In genomic region chr14:76497550-76498484, GRCh38 we compare ENCODE assay signal across 14 cellular contexts.
DNase-seq lines count a peak whose midpoint lies in the region; ATAC-seq and TF ChIP-seq lines count a peak whose summit lies in the region.
"Had no signal": no experiment of that assay in that cellular context is flagged by ENCODE, and none has a peak within 500 bp of the region (broad histone marks: within the 10 kb centered on the region; RNA-seq: fewer than 3 reads in every experiment).

No MANE protein-coding gene starts in this region.

- no peak overlapping the region for H3K27ac Mint-ChIP-seq in activated CD8-positive, alpha-beta T cell treated with anti-CD3 and anti-CD28 coated beads for 36 hours
- no peak overlapping the region for H3K27ac Mint-ChIP-seq in activated CD8-positive, alpha-beta T cell treated with anti-CD3 and anti-CD28 coated beads, Interleukin-2, amount 10 ng/mL, durations not matched to agents 7 days and 5 days
- H3K27ac Mint-ChIP-seq in WTC11 (no peak overlapping the region), type B pancreatic cell (no peak overlapping the region)
- H3K27ac Mint-ChIP-seq: naive thymus-derived CD8-positive, alpha-beta T cell had no signal

- CTCF ChIA-PET in activated CD8-positive, alpha-beta T cell treated with anti-CD3 and anti-CD28 coated beads for 36 hours (lab: Charles Lee): no interaction called here
- CTCF ChIA-PET in activated CD8-positive, alpha-beta T cell treated with anti-CD3 and anti-CD28 coated beads, Interleukin-2, amount 10 ng/mL, durations not matched to agents 7 days and 5 days (lab: Charles Lee): no interaction called here
- CTCF ChIA-PET in WTC11 (lab: Charles Lee): interaction anchor here (0.6 to 1.9 kb wide), 12 partner anchors 9 to 447 kb away, joined by 3 to 9 read pairs (median 5); no protein-coding TSS in a partner anchor

- peak; percentile 11 for DNase-seq in activated CD8-positive, alpha-beta T cell treated with anti-CD3 and anti-CD28 coated beads for 36 hours
- no peak for DNase-seq in activated CD8-positive, alpha-beta T cell treated with anti-CD3 and anti-CD28 coated beads, Interleukin-2, amount 10 ng/mL, durations not matched to agents 7 days and 5 days
- no peak for DNase-seq in LNCaP clone FGC (ENCODE audit: low read depth)
- DNase-seq in WTC11 (ENCODE audit: low spot score): peak; percentile 37
- no peak for DNase-seq in type B pancreatic cell (ENCODE audit: extremely low spot score, unreplicated experiment)
- DNase-seq in DMS153 treated with DMSO at 0.1 percent for 48 hours (lab: John Stamatoyannopoulos, UW; ENCODE audit: unreplicated experiment): no peak
- DNase-seq in GM13976 (ENCODE audit: low spot score): no peak
- DNase-seq: activated CD8-positive, alpha-beta memory T cell treated with anti-CD3 and anti-CD28 coated beads, Interleukin-2, amount 50 U/mL, for 4 hours; amniotic stem cell; cortex of kidney; naive thymus-derived CD8-positive, alpha-beta T cell; NCI-H1105 had no signal

- POLR2A ChIA-PET in activated CD8-positive, alpha-beta T cell treated with anti-CD3 and anti-CD28 coated beads for 36 hours (lab: Charles Lee): no interaction called here
- POLR2A ChIA-PET in activated CD8-positive, alpha-beta T cell treated with anti-CD3 and anti-CD28 coated beads, Interleukin-2, amount 10 ng/mL, durations not matched to agents 7 days and 5 days (lab: Charles Lee): no interaction called here
- POLR2A ChIA-PET in WTC11 (lab: Charles Lee): no interaction called here

- no peaks in the 10 kb centered on the region for H3K4me1 Mint-ChIP-seq in activated CD8-positive, alpha-beta T cell treated with anti-CD3 and anti-CD28 coated beads for 36 hours (ENCODE audit: low read depth)
- no peaks in the 10 kb centered on the region for H3K4me1 Mint-ChIP-seq in activated CD8-positive, alpha-beta T cell treated with anti-CD3 and anti-CD28 coated beads, Interleukin-2, amount 10 ng/mL, durations not matched to agents 7 days and 5 days (ENCODE audit: low read depth)
- peaks cover 6% of the 10 kb centered on the region; the same call in 1 of the 2 replicates for H3K4me1 Mint-ChIP-seq in WTC11
- H3K4me1 Mint-ChIP-seq in type B pancreatic cell (ENCODE audit: unreplicated experiment): peaks cover 8% of the 10 kb centered on the region
- H3K4me1 Mint-ChIP-seq: naive thymus-derived CD8-positive, alpha-beta T cell had no signal

- no peaks in the 10 kb centered on the region for H3K9me3 Mint-ChIP-seq in activated CD8-positive, alpha-beta T cell treated with anti-CD3 and anti-CD28 coated beads for 36 hours
- H3K9me3 Mint-ChIP-seq in activated CD8-positive, alpha-beta T cell treated with anti-CD3 and anti-CD28 coated beads, Interleukin-2, amount 10 ng/mL, durations not matched to agents 7 days and 5 days (ENCODE audit: insufficient read depth): no peaks in the 10 kb centered on the region
- H3K9me3 Mint-ChIP-seq in WTC11 (no peaks in the 10 kb centered on the region), type B pancreatic cell (no peaks in the 10 kb centered on the region)
- H3K9me3 Mint-ChIP-seq: naive thymus-derived CD8-positive, alpha-beta T cell had no signal

- ATAC-seq in activated CD8-positive, alpha-beta T cell treated with anti-CD3 and anti-CD28 coated beads for 36 hours: no peak
- ATAC-seq in activated CD8-positive, alpha-beta T cell treated with anti-CD3 and anti-CD28 coated beads, Interleukin-2, amount 10 ng/mL, durations not matched to agents 7 days and 5 days: no peak
- ATAC-seq in WTC11 (peak; percentile 75), GM19463 (IDR thresholded peaks at IDR 0.05; ENCODE audit: unreplicated experiment) (no peak)
- ATAC-seq: naive thymus-derived CD8-positive, alpha-beta T cell had no signal

- intact Hi-C loops in activated CD8-positive, alpha-beta T cell treated with anti-CD3 and anti-CD28 coated beads for 36 hours (cut with micrococcal nuclease): no loop called here

- no peak overlapping the region for H3K4me3 ChIP-seq in LNCaP clone FGC (ENCODE audit: low read depth, low read length)
- H3K4me3 ChIP-seq: skin epidermis had no signal

- no peak overlapping the region for H3K4me3 Mint-ChIP-seq in activated CD8-positive, alpha-beta T cell treated with anti-CD3 and anti-CD28 coated beads for 36 hours
- H3K4me3 Mint-ChIP-seq in activated CD8-positive, alpha-beta T cell treated with anti-CD3 and anti-CD28 coated beads, Interleukin-2, amount 10 ng/mL, durations not matched to agents 7 days and 5 days: no peak overlapping the region
- no peak overlapping the region for H3K4me3 Mint-ChIP-seq in WTC11
- H3K4me3 Mint-ChIP-seq in type B pancreatic cell: no peak overlapping the region
- H3K4me3 Mint-ChIP-seq: naive thymus-derived CD8-positive, alpha-beta T cell had no signal

- in situ Hi-C loops in GM13976 (cut with MboI; ENCODE audit: low sequenced_read_pairs, unreplicated experiment): no loop called here

- H3K27me3 Mint-ChIP-seq in activated CD8-positive, alpha-beta T cell treated with anti-CD3 and anti-CD28 coated beads for 36 hours: peaks cover 1% of the 10 kb centered on the region
- no peaks in the 10 kb centered on the region for H3K27me3 Mint-ChIP-seq in activated CD8-positive, alpha-beta T cell treated with anti-CD3 and anti-CD28 coated beads, Interleukin-2, amount 10 ng/mL, durations not matched to agents 7 days and 5 days (ENCODE audit: low read depth)
- H3K27me3 Mint-ChIP-seq in WTC11 (ENCODE audit: low read depth): no peaks in the 10 kb centered on the region
- H3K27me3 Mint-ChIP-seq in type B pancreatic cell: peaks cover 29% of the 10 kb centered on the region

- no peak for TF ChIP-seq CTCF in activated CD8-positive, alpha-beta T cell treated with anti-CD3 and anti-CD28 coated beads for 36 hours (IDR thresholded peaks at IDR 0.05)
- TF ChIP-seq CTCF in LNCaP clone FGC (IDR thresholded peaks at IDR 0.05; ENCODE audit: control insufficient read depth, extremely low read depth, insufficient read depth) (0 out of 2 replicates have a peak, but pooled peaks have one; percentile 29), WTC11 (IDR thresholded peaks at IDR 0.05) (no peak), type B pancreatic cell (conservative IDR thresholded peaks at IDR 0.05) (peak; percentile 45), GM13976 (IDR thresholded peaks at IDR 0.05; ENCODE audit: borderline replicate concordance, control extremely low read depth, extremely low read depth, insufficient read depth, missing control alignments) (no peak)

- H3K36me3 Mint-ChIP-seq in activated CD8-positive, alpha-beta T cell treated with anti-CD3 and anti-CD28 coated beads for 36 hours (ENCODE audit: low read depth): no peaks in the 10 kb centered on the region
- no peaks in the 10 kb centered on the region for H3K36me3 Mint-ChIP-seq in activated CD8-positive, alpha-beta T cell treated with anti-CD3 and anti-CD28 coated beads, Interleukin-2, amount 10 ng/mL, durations not matched to agents 7 days and 5 days (ENCODE audit: low read depth)
- H3K36me3 Mint-ChIP-seq in WTC11 (no peaks in the 10 kb centered on the region), type B pancreatic cell (no peaks in the 10 kb centered on the region)
- H3K36me3 Mint-ChIP-seq: naive thymus-derived CD8-positive, alpha-beta T cell had no signal

TF ChIP-seq in WTC11, 78 proteins besides CTCF, POLR2A, EP300 and RAD21:
- TF ChIP-seq ZSCAN18 (CRISPR knock-in tag; IDR thresholded peaks at IDR 0.05) (no peak), GTF2I (CRISPR knock-in tag; conservative IDR thresholded peaks at IDR 0.05) (peak; percentile 80; the same call in 1 of the 2 replicates)
TF ChIP-seq in WTC11: peak in this region for 1.

Comparison
In these comparisons a context has a peak if more than half of its experiments do, and no peak if none do; other contexts are left out.
1. DNase-seq: peak in activated CD8-positive, alpha-beta T cell treated with anti-CD3 and anti-CD28 coated beads for 36 hours (single experiment) and WTC11 (single experiment); none in activated CD8-positive, alpha-beta T cell treated with anti-CD3 and anti-CD28 coated beads, Interleukin-2, amount 10 ng/mL, durations not matched to agents 7 days and 5 days (single experiment), LNCaP clone FGC (single experiment), type B pancreatic cell (single experiment), DMS153 treated with DMSO at 0.1 percent for 48 hours (single experiment) and GM13976 (single experiment).
2. CTCF ChIP-seq: peak in LNCaP clone FGC (single experiment) and type B pancreatic cell (single experiment); none in activated CD8-positive, alpha-beta T cell treated with anti-CD3 and anti-CD28 coated beads for 36 hours (single experiment), WTC11 (single experiment) and GM13976 (single experiment).